In the genomic region with DNA sequence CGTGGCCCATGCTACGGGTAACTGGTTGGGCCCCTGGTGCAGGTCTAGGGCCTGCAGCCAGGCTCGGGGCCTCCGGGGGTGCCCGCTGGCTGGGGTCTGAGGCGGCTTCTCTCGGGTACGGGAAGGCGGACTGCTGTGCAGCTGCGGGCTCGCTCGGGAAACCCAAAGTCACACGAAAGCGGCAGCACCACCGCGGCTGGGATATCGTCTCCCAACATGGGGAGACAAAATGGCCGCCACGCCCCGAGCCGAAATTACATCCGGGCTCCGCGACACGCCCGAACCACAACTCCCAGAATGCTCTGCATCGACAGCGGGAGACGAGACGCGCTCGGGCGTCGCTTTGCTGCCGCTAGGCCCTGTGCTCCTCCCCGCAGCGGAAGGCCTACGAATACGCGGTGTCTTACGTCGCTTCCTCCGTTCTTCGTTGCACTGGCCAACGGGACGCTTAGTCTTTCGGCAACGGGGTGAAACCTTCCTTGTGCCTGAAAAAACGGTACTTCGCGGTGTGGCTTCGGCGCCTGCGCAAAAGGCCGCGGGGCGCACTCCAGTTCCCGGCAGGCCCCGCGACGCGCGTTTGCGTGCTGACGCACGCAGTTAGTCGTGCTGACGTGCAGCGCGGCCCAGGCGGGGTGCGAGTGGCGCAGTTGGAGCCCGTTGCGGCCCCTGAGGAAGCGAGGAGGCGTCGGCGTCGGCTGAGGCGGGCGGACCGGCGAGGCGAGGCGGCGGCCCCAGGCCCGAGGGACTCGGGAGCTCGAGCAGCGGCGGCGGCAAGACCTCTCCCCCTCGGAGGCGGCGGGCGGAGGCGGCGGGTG, we compare ENCODE assay signal across 1 cellular context.
TF ChIP-seq lines count a peak whose summit lies in the region.

A gene (plus strand): TSS at position 604 of the 815 bp plus-strand sequence. CDS start 3,727 bp downstream, outside the sequence.

TF ChIP-seq in K562, 482 proteins besides CTCF, POLR2A, EP300 and RAD21 (continued from another document):
- TF ChIP-seq, protein P1, sequence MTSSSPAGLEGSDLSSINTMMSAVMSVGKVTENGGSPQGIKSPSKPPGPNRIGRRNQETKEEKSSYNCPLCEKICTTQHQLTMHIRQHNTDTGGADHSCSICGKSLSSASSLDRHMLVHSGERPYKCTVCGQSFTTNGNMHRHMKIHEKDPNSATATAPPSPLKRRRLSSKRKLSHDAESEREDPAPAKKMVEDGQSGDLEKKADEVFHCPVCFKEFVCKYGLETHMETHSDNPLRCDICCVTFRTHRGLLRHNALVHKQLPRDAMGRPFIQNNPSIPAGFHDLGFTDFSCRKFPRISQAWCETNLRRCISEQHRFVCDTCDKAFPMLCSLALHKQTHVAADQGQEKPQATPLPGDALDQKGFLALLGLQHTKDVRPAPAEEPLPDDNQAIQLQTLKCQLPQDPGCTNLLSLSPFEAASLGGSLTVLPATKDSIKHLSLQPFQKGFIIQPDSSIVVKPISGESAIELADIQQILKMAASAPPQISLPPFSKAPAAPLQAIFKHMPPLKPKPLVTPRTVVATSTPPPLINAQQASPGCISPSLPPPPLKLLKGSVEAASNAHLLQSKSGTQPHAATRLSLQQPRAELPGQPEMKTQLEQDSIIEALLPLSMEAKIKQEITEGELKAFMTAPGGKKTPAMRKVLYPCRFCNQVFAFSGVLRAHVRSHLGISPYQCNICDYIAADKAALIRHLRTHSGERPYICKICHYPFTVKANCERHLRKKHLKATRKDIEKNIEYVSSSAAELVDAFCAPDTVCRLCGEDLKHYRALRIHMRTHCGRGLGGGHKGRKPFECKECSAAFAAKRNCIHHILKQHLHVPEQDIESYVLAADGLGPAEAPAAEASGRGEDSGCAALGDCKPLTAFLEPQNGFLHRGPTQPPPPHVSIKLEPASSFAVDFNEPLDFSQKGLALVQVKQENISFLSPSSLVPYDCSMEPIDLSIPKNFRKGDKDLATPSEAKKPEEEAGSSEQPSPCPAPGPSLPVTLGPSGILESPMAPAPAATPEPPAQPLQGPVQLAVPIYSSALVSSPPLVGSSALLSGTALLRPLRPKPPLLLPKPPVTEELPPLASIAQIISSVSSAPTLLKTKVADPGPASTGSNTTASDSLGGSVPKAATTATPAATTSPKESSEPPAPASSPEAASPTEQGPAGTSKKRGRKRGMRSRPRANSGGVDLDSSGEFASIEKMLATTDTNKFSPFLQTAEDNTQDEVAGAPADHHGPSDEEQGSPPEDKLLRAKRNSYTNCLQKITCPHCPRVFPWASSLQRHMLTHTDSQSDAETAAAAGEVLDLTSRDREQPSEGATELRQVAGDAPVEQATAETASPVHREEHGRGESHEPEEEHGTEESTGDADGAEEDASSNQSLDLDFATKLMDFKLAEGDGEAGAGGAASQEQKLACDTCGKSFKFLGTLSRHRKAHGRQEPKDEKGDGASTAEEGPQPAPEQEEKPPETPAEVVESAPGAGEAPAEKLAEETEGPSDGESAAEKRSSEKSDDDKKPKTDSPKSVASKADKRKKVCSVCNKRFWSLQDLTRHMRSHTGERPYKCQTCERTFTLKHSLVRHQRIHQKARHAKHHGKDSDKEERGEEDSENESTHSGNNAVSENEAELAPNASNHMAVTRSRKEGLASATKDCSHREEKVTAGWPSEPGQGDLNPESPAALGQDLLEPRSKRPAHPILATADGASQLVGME (CRISPR knock-in tag; IDR thresholded peaks at IDR 0.05): no peak
- peak; percentile 39; the same call in 1 of the 2 replicates for TF ChIP-seq ATF1 (CRISPR knock-in tag; IDR thresholded peaks at IDR 0.05)
- peak; percentile 99 for TF ChIP-seq ATF1 (tag; IDR thresholded peaks at IDR 0.05)
- TF ChIP-seq ZNF239 (CRISPR knock-in tag; IDR thresholded peaks at IDR 0.05): no peak; the same call in none of the 2 replicates
- TF ChIP-seq ZSCAN32 (CRISPR knock-in tag; IDR thresholded peaks at IDR 0.05): no peak
- no peak for TF ChIP-seq ETS2 (tag; IDR thresholded peaks at IDR 0.05; ENCODE audit: borderline replicate concordance, poor library complexity, severe bottlenecking)
- TF ChIP-seq POLR3A (IDR thresholded peaks at IDR 0.05; ENCODE audit: borderline replicate concordance, extremely low read depth, insufficient read depth, insufficient read length): no peak
- TF ChIP-seq ERF (CRISPR knock-in tag; IDR thresholded peaks at IDR 0.05): peak; percentile 75; the same call in 1 of the 2 replicates
- TF ChIP-seq, protein P2, sequence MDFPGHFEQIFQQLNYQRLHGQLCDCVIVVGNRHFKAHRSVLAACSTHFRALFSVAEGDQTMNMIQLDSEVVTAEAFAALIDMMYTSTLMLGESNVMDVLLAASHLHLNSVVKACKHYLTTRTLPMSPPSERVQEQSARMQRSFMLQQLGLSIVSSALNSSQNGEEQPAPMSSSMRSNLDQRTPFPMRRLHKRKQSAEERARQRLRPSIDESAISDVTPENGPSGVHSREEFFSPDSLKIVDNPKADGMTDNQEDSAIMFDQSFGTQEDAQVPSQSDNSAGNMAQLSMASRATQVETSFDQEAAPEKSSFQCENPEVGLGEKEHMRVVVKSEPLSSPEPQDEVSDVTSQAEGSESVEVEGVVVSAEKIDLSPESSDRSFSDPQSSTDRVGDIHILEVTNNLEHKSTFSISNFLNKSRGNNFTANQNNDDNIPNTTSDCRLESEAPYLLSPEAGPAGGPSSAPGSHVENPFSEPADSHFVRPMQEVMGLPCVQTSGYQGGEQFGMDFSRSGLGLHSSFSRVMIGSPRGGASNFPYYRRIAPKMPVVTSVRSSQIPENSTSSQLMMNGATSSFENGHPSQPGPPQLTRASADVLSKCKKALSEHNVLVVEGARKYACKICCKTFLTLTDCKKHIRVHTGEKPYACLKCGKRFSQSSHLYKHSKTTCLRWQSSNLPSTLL (IDR thresholded peaks at IDR 0.05): no peak
- no peak for TF ChIP-seq BRD9 (IDR thresholded peaks at IDR 0.05; ENCODE audit: low read depth, partially characterized antibody)
- TF ChIP-seq ZKSCAN1 (IDR thresholded peaks at IDR 0.05; ENCODE audit: low read depth, low read length): no peak
- peak; percentile 63; the same call in 1 of the 2 replicates for TF ChIP-seq ESRRA (IDR thresholded peaks at IDR 0.05; ENCODE audit: borderline replicate concordance, low read depth)
- TF ChIP-seq, protein P3, sequence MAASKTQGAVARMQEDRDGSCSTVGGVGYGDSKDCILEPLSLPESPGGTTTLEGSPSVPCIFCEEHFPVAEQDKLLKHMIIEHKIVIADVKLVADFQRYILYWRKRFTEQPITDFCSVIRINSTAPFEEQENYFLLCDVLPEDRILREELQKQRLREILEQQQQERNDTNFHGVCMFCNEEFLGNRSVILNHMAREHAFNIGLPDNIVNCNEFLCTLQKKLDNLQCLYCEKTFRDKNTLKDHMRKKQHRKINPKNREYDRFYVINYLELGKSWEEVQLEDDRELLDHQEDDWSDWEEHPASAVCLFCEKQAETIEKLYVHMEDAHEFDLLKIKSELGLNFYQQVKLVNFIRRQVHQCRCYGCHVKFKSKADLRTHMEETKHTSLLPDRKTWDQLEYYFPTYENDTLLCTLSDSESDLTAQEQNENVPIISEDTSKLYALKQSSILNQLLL (CRISPR knock-in tag; IDR thresholded peaks at IDR 0.05; ENCODE audit: borderline replicate concordance): no peak
- no peak for TF ChIP-seq ZNF408 (CRISPR knock-in tag; IDR thresholded peaks at IDR 0.05; ENCODE audit: low read depth)
- no peak for TF ChIP-seq ZFP36 (IDR thresholded peaks at IDR 0.05; ENCODE audit: low read depth, low read length, partially characterized antibody)
TF ChIP-seq in K562: peak in this region for 178.
